ENCODE assay signal across 1 cellular context in the genomic region with DNA sequence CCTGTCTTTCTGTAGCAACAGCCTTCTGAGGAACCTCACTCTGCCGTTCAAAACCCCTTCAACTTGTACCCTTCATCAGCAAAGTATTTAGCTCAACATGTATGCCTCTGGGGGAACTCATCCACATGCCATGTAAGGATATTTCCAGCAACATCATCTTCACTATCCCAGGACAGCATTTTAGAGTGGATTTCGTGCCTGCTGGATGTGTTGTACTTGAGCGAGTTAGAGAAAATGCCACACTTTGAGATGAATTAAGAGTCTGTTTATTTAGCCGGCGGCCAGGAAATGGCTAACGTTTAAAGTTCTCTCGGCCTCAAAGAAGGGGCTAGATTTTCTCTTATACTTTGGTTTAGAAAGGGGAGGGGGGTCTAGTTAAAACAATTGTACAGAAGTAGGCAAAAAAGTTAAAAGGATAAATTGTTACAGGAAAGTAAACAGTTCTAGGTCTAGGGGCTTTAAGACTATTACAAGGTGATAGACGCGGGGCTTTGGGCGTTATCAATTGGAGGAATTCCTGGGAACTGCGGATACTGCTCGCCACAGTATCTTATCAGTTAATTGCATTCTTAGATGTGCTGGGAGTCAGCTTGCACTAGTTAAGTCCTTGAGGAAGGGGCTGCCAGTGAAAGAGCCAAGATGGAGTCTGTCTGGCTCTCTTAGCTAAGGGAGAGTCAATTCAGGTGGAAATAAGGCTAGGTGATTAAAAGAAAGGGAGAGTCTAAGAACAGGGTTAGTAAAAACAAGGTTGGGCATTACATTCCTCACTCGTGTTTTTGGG.
TF ChIP-seq lines count a peak whose summit lies in the region.
"Not testable (repeated sequence)": the region's sequence is repeated elsewhere in the genome, so short reads cannot be mapped to it uniquely, and the experiment has no call there.

No MANE protein-coding gene starts in this region.

TF ChIP-seq in K562, 482 proteins besides CTCF, POLR2A, EP300 and RAD21:
- TF ChIP-seq, protein P1, sequence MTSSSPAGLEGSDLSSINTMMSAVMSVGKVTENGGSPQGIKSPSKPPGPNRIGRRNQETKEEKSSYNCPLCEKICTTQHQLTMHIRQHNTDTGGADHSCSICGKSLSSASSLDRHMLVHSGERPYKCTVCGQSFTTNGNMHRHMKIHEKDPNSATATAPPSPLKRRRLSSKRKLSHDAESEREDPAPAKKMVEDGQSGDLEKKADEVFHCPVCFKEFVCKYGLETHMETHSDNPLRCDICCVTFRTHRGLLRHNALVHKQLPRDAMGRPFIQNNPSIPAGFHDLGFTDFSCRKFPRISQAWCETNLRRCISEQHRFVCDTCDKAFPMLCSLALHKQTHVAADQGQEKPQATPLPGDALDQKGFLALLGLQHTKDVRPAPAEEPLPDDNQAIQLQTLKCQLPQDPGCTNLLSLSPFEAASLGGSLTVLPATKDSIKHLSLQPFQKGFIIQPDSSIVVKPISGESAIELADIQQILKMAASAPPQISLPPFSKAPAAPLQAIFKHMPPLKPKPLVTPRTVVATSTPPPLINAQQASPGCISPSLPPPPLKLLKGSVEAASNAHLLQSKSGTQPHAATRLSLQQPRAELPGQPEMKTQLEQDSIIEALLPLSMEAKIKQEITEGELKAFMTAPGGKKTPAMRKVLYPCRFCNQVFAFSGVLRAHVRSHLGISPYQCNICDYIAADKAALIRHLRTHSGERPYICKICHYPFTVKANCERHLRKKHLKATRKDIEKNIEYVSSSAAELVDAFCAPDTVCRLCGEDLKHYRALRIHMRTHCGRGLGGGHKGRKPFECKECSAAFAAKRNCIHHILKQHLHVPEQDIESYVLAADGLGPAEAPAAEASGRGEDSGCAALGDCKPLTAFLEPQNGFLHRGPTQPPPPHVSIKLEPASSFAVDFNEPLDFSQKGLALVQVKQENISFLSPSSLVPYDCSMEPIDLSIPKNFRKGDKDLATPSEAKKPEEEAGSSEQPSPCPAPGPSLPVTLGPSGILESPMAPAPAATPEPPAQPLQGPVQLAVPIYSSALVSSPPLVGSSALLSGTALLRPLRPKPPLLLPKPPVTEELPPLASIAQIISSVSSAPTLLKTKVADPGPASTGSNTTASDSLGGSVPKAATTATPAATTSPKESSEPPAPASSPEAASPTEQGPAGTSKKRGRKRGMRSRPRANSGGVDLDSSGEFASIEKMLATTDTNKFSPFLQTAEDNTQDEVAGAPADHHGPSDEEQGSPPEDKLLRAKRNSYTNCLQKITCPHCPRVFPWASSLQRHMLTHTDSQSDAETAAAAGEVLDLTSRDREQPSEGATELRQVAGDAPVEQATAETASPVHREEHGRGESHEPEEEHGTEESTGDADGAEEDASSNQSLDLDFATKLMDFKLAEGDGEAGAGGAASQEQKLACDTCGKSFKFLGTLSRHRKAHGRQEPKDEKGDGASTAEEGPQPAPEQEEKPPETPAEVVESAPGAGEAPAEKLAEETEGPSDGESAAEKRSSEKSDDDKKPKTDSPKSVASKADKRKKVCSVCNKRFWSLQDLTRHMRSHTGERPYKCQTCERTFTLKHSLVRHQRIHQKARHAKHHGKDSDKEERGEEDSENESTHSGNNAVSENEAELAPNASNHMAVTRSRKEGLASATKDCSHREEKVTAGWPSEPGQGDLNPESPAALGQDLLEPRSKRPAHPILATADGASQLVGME (CRISPR knock-in tag; IDR thresholded peaks at IDR 0.05) = 0 out of 2 replicates have a peak, but pooled peaks have one; percentile 54
- peak; percentile 57; the same call in 1 of the 2 replicates for TF ChIP-seq ZNF584 (CRISPR knock-in tag; IDR thresholded peaks at IDR 0.05; ENCODE audit: low read depth)
- 0 out of 2 replicates have a peak, but pooled peaks have one; percentile 25 for TF ChIP-seq HDAC8 (tag; IDR thresholded peaks at IDR 0.05)
- TF ChIP-seq KLF6 (CRISPR knock-in tag; IDR thresholded peaks at IDR 0.05; ENCODE audit: borderline replicate concordance) = peak; percentile 87; the same call in 1 of the 2 replicates
- TF ChIP-seq, protein P2, sequence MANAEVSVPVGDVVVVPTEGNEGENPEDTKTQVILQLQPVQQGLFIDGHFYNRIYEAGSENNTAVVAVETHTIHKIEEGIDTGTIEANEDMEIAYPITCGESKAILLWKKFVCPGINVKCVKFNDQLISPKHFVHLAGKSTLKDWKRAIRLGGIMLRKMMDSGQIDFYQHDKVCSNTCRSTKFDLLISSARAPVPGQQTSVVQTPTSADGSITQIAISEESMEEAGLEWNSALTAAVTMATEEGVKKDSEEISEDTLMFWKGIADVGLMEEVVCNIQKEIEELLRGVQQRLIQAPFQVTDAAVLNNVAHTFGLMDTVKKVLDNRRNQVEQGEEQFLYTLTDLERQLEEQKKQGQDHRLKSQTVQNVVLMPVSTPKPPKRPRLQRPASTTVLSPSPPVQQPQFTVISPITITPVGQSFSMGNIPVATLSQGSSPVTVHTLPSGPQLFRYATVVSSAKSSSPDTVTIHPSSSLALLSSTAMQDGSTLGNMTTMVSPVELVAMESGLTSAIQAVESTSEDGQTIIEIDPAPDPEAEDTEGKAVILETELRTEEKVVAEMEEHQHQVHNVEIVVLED (CRISPR knock-in tag; IDR thresholded peaks at IDR 0.05) = peak; percentile 30; the same call in 1 of the 2 replicates
- TF ChIP-seq NR2C1 (IDR thresholded peaks at IDR 0.05); NR4A1 (CRISPR knock-in tag; IDR thresholded peaks at IDR 0.05): not testable (repeated sequence)
- TF ChIP-seq NR2C1 (tag; IDR thresholded peaks at IDR 0.05) = peak; percentile 60; the same call in 1 of the 2 replicates
- TF ChIP-seq ZNF239 (CRISPR knock-in tag; IDR thresholded peaks at IDR 0.05) = peak; percentile 43; the same call in 1 of the 2 replicates
- TF ChIP-seq, protein P3, sequence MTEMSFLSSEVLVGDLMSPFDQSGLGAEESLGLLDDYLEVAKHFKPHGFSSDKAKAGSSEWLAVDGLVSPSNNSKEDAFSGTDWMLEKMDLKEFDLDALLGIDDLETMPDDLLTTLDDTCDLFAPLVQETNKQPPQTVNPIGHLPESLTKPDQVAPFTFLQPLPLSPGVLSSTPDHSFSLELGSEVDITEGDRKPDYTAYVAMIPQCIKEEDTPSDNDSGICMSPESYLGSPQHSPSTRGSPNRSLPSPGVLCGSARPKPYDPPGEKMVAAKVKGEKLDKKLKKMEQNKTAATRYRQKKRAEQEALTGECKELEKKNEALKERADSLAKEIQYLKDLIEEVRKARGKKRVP (CRISPR knock-in tag; IDR thresholded peaks at IDR 0.05) = 0 out of 2 replicates have a peak, but pooled peaks have one; percentile 28
- TF ChIP-seq ZNF41 (CRISPR knock-in tag; conservative IDR thresholded peaks at IDR 0.05) = 0 out of 2 replicates have a peak, but pooled peaks have one; percentile 60
- peak; percentile 92 for TF ChIP-seq ZNF583 (CRISPR knock-in tag; IDR thresholded peaks at IDR 0.05)
- TF ChIP-seq ZNF644 (tag; IDR thresholded peaks at IDR 0.05; ENCODE audit: low read depth) = 0 out of 2 replicates have a peak, but pooled peaks have one; percentile 48
- TF ChIP-seq TEAD1 (CRISPR knock-in tag; IDR thresholded peaks at IDR 0.05) = peak in 1 of 2 experiments; percentile 53; a peak in 1 of 4 replicates
- peak; percentile 95 for TF ChIP-seq DMBX1 (CRISPR knock-in tag; IDR thresholded peaks at IDR 0.05; ENCODE audit: borderline replicate concordance)
- TF ChIP-seq NR4A1 (tag; IDR thresholded peaks at IDR 0.05) = peak; percentile 90
- peak; percentile 80 for TF ChIP-seq SMAD4 (CRISPR knock-in tag; conservative IDR thresholded peaks at IDR 0.05)
- TF ChIP-seq BCL6 (CRISPR knock-in tag; IDR thresholded peaks at IDR 0.05) = 0 out of 2 replicates have a peak, but pooled peaks have one; percentile 31
- peak; percentile 72 for TF ChIP-seq CXXC5 (CRISPR knock-in tag; IDR thresholded peaks at IDR 0.05)
- TF ChIP-seq, protein P4, sequence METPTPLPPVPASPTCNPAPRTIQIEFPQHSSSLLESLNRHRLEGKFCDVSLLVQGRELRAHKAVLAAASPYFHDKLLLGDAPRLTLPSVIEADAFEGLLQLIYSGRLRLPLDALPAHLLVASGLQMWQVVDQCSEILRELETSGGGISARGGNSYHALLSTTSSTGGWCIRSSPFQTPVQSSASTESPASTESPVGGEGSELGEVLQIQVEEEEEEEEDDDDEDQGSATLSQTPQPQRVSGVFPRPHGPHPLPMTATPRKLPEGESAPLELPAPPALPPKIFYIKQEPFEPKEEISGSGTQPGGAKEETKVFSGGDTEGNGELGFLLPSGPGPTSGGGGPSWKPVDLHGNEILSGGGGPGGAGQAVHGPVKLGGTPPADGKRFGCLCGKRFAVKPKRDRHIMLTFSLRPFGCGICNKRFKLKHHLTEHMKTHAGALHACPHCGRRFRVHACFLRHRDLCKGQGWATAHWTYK (CRISPR knock-in tag; IDR thresholded peaks at IDR 0.05) = peak; percentile 69; the same call in 1 of the 2 replicates
- TF ChIP-seq, protein P5, sequence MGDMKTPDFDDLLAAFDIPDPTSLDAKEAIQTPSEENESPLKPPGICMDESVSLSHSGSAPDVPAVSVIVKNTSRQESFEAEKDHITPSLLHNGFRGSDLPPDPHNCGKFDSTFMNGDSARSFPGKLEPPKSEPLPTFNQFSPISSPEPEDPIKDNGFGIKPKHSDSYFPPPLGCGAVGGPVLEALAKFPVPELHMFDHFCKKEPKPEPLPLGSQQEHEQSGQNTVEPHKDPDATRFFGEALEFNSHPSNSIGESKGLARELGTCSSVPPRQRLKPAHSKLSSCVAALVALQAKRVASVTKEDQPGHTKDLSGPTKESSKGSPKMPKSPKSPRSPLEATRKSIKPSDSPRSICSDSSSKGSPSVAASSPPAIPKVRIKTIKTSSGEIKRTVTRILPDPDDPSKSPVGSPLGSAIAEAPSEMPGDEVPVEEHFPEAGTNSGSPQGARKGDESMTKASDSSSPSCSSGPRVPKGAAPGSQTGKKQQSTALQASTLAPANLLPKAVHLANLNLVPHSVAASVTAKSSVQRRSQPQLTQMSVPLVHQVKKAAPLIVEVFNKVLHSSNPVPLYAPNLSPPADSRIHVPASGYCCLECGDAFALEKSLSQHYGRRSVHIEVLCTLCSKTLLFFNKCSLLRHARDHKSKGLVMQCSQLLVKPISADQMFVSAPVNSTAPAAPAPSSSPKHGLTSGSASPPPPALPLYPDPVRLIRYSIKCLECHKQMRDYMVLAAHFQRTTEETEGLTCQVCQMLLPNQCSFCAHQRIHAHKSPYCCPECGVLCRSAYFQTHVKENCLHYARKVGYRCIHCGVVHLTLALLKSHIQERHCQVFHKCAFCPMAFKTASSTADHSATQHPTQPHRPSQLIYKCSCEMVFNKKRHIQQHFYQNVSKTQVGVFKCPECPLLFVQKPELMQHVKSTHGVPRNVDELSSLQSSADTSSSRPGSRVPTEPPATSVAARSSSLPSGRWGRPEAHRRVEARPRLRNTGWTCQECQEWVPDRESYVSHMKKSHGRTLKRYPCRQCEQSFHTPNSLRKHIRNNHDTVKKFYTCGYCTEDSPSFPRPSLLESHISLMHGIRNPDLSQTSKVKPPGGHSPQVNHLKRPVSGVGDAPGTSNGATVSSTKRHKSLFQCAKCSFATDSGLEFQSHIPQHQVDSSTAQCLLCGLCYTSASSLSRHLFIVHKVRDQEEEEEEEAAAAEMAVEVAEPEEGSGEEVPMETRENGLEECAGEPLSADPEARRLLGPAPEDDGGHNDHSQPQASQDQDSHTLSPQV (IDR thresholded peaks at IDR 0.05) = peak; percentile 95
- peak; percentile 25; the same call in 1 of the 2 replicates for TF ChIP-seq HSF4 (CRISPR knock-in tag; IDR thresholded peaks at IDR 0.05; ENCODE audit: borderline replicate concordance)
- TF ChIP-seq, protein P6, sequence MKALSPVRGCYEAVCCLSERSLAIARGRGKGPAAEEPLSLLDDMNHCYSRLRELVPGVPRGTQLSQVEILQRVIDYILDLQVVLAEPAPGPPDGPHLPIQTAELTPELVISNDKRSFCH (CRISPR knock-in tag; IDR thresholded peaks at IDR 0.05) = not testable (repeated sequence)
- TF ChIP-seq, protein P6 (tag; IDR thresholded peaks at IDR 0.05) = peak; percentile 69; the same call in 1 of the 2 replicates
- peak; percentile 93 for TF ChIP-seq ZNF311 (CRISPR knock-in tag; IDR thresholded peaks at IDR 0.05)
- TF ChIP-seq ARID1B (IDR thresholded peaks at IDR 0.05) = peak; percentile 28; the same call in 1 of the 2 replicates
- TF ChIP-seq ZNF589 (CRISPR knock-in tag; IDR thresholded peaks at IDR 0.05; ENCODE audit: low read depth) = 0 out of 2 replicates have a peak, but pooled peaks have one; percentile 35
- TF ChIP-seq ZBTB17 (CRISPR knock-in tag; IDR thresholded peaks at IDR 0.05) = 0 out of 2 replicates have a peak, but pooled peaks have one; percentile 39
